ENCODE assay signal across 12 cellular contexts in the genomic region with DNA sequence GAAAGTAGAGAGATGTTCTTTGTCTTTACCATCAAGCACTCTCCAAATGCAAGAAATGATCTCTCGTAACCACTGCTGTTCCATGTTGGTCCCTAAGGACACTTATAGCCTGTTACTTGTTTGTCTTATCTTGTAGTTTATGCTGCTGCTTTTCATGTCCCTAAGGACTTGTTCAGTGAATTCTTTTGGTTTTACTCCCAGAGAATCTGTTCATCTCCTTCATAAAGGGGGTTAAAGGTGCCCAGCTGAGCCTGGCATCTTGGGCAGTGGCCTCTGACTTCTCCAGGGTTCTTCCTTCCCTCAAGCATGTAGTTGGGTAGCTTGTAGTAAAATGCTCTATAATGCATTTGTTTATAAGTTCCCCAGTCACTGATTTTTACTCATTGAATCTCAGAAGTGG. TPM values are rescaled to one million over a fixed set of nuclear protein-coding genes. Genes with fewer than 3 reads are reported as not detected.
A peak's percentile ranks its signal among the peaks of the same experiment; 100 is the strongest.
DNase-seq lines count a peak whose midpoint lies in the region; ATAC-seq and TF ChIP-seq lines count a peak whose summit lies in the region.
"Had no signal": no experiment of that assay in that cellular context is flagged by ENCODE, and none has a peak within 500 bp of the region (broad histone marks: within the 10 kb centered on the region; RNA-seq: fewer than 3 reads in every experiment).

No MANE protein-coding gene starts in this region.

- H3K4me3 Mint-ChIP-seq in nephron = peak overlapping the region; percentile 66 to 83 (median 83)
- no peak overlapping the region for H3K4me3 Mint-ChIP-seq in Calu3 (ENCODE audit: low read depth, unreplicated experiment)
- H3K4me3 Mint-ChIP-seq: naive thymus-derived CD4-positive, alpha-beta T cell had no signal

- H3K36me3 Mint-ChIP-seq in nephron (ENCODE audit: low read depth) (no peaks in the 10 kb centered on the region), Calu3 (ENCODE audit: insufficient read depth, unreplicated experiment) (no peaks in the 10 kb centered on the region)

- 51 to 60% methylated on average over 1 of the region's 1 CpG for WGBS in heart right ventricle, 2 donors
- WGBS in upper lobe of left lung, 2 donors = 75 to 82% methylated on average over 1 of the region's 1 CpG

- no peaks in the 10 kb centered on the region for H3K36me3 ChIP-seq in heart right ventricle
- no peaks in the 10 kb centered on the region for H3K36me3 ChIP-seq in upper lobe of left lung

- TF ChIP-seq EP300 in upper lobe of left lung (IDR thresholded peaks at IDR 0.05) = no peak

- CTCF ChIA-PET in Calu3 (lab: Charles Lee) = no interaction called here

- DNase-seq in heart right ventricle = no peak
- no peak for DNase-seq in cardiac septum (ENCODE audit: low spot score)
- no peak for DNase-seq in coronary artery (ENCODE audit: low spot score)
- no peak for DNase-seq in upper lobe of left lung
- no peak for DNase-seq in cerebellar cortex (ENCODE audit: low spot score)
- DNase-seq in Calu3 = no peak
- no peak for DNase-seq in left lobe of liver (ENCODE audit: low spot score)
- DNase-seq: effector CD8-positive, alpha-beta T cell; naive thymus-derived CD4-positive, alpha-beta T cell; NCI-H345; stimulated activated naive CD4-positive, alpha-beta T cell treated with Interleukin-2 at 50 U/mL for 16 hours had no signal

- H3K4me1 ChIP-seq in heart right ventricle (peaks cover 20 to 87% (median 66%) of the 10 kb centered on the region in 9 donors), upper lobe of left lung (peaks cover 41 to 50% (median 44%) of the 10 kb centered on the region in 4 donors)

- H3K4me3 ChIP-seq in heart right ventricle (peak overlapping the region in 7 of 10 donors; percentile 52 to 74 (median 65)), coronary artery (peak overlapping the region; percentile 65), upper lobe of left lung (no peak overlapping the region)

- H3K27me3 ChIP-seq in heart right ventricle = no peaks in the 10 kb centered on the region
- no peaks in the 10 kb centered on the region for H3K27me3 ChIP-seq in upper lobe of left lung

- H3K27me3 Mint-ChIP-seq in nephron (ENCODE audit: low read depth) (no peaks in the 10 kb centered on the region), Calu3 (ENCODE audit: unreplicated experiment) (peaks cover 41% of the 10 kb centered on the region)
- H3K27me3 Mint-ChIP-seq: naive thymus-derived CD4-positive, alpha-beta T cell had no signal

- H3K9me3 ChIP-seq in heart right ventricle (no peaks in the 10 kb centered on the region), upper lobe of left lung (no peaks in the 10 kb centered on the region)

- TF ChIP-seq POLR2A in upper lobe of left lung (IDR thresholded peaks at IDR 0.05) = no peak

- TF ChIP-seq CTCF in heart right ventricle (IDR thresholded peaks at IDR 0.05) (no peak), coronary artery (IDR thresholded peaks at IDR 0.05) (no peak), nephron (IDR thresholded peaks at IDR 0.05; ENCODE audit: unreplicated experiment in 3 of 3) (no peak), upper lobe of left lung (IDR thresholded peaks at IDR 0.05) (no peak), Calu3 (IDR thresholded peaks at IDR 0.05; ENCODE audit: unreplicated experiment) (no peak)

- no TSS peak for BruUV-seq in Calu3 (replicated peaks; lab: Mats Ljungman, UMichigan)

- H3K27ac Mint-ChIP-seq in nephron = peak overlapping the region; percentile 95 to 98 (median 95)
- H3K27ac Mint-ChIP-seq in Calu3 (ENCODE audit: unreplicated experiment) = no peak overlapping the region
- H3K27ac Mint-ChIP-seq: naive thymus-derived CD4-positive, alpha-beta T cell had no signal

- H3K4me1 Mint-ChIP-seq in nephron (peaks cover 67% of the 10 kb centered on the region), Calu3 (ENCODE audit: low read depth, unreplicated experiment) (peaks cover 3% of the 10 kb centered on the region)

- H3K27ac ChIP-seq in heart right ventricle (peak overlapping the region; percentile 87 to 98 (median 92)), coronary artery (peak overlapping the region; percentile 86 to 91), upper lobe of left lung (peak overlapping the region; percentile 81 to 95 (median 86))

- ATAC-seq in heart right ventricle = no peak
- ATAC-seq in upper lobe of left lung (ENCODE audit: low FRiP score in 2 of 2) = no peak
- no peak for ATAC-seq in left lobe of liver
- ATAC-seq: naive thymus-derived CD4-positive, alpha-beta T cell had no signal

- intact Hi-C loops in heart right ventricle (cut with DNase I) = loop anchor here in 1 of 10 donors (5.0 kb wide), 1 partner anchor 49 kb away; no protein-coding TSS in a partner anchor
- intact Hi-C loops in cardiac septum (cut with DNase I) = no loop called here
- intact Hi-C loops in Calu3 (cut with micrococcal nuclease; ENCODE audit: unreplicated experiment) = no loop called here

- no peaks in the 10 kb centered on the region for H3K9me3 Mint-ChIP-seq in nephron
- H3K9me3 Mint-ChIP-seq in Calu3 (ENCODE audit: low read depth, unreplicated experiment) = peaks cover 2% of the 10 kb centered on the region

RNA-seq across cellular contexts. Expression of a gene that starts 0.9 kb away (rescaled TPM):
- total RNA-seq in heart right ventricle (100 to 1,000 TPM; 155 to 342 (median 231) TPM), cardiac septum (274 TPM), upper lobe of left lung (10 to 100 TPM; 46.1 to 91.5 (median 67.8) TPM), Calu3 (2022) (6.6 and 7.5 TPM in 2 replicates), left lobe of liver (22.7 TPM)
- 100 to 1,000 TPM; 180 to 196 TPM for polyA plus RNA-seq in heart right ventricle

RNA-seq across cellular contexts. Expression of a gene that starts 59.6 kb away (rescaled TPM):
- total RNA-seq in heart right ventricle (100 to 1,000 TPM in 3 of 10 donors, 10 to 100 TPM in 7; 75.9 to 116 (median 98.7) TPM), cardiac septum (94.3 TPM), upper lobe of left lung (100 to 1,000 TPM in 4 of 6 donors, 10 to 100 TPM in 2; 56.3 to 122 (median 107) TPM), Calu3 (2022) (159 and 173 TPM in 2 replicates), left lobe of liver (50.4 TPM)
- 10 to 100 TPM; 38.9 to 45.9 TPM for polyA plus RNA-seq in heart right ventricle

Comparison
In these comparisons a context has a peak if more than half of its experiments do, and no peak if none do; other contexts are left out.
1. H3K4me3 ChIP-seq: peak in heart right ventricle (7 of 10) and coronary artery (single experiment); none in upper lobe of left lung (0 of 4).
2. Peak in every context shown above with its lines, with median percentiles within 50 percentile points of each other: H3K27ac ChIP-seq.